In the genomic region with DNA sequence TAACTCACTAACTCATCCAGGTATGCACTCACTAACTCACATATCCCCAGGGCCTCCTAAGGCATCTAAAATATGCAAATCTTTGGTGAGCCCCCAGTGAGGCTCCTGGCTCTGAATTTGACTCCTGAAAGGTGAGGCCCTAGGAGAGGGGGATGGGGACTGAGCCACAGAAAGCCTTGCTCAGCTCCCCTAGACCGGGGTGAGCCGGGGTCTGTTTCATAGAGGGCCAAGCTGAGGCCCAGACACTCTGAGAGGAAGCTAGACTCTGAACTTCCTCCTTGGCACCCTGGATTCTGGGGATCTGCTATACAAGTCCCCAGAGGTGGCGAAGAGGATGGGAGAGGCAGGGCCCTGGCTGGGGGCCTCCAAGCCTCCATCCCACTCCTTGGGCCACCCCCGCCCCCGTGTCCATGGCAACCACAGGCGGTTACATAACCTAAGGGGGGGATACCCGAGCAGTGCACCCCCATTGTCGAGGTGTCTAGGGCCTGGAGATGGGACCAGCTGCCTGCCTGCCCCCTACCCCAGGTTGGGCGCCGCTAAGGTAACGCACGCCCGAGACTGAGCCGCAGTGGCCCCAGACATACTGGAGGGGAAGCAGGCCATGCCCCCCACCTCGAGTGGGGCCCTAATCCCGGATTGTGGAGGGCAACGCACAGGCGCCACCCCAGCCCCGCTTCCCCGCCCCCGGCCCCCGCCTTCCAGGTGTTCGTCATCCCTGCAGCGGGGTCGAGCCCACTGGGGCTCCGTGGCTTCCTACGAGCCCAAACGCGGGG, we compare ENCODE assay signal across 8 cellular contexts. TPM values are rescaled to one million over a fixed set of nuclear protein-coding genes. Genes with fewer than 3 reads are reported as not detected.
DNase-seq lines count a peak whose midpoint lies in the region; ATAC-seq and TF ChIP-seq lines count a peak whose summit lies in the region.

No MANE protein-coding gene starts in this region.

- DNase-seq in CD1c-positive myeloid dendritic cell (ENCODE audit: extremely low spot score) = peak; percentile 67
- DNase-seq in Kasumi-1 (lab: John Stamatoyannopoulos, UW) = peak; percentile 76 to 81
- peak in 3 of 7 donors; percentile 33 to 78 (median 53) for DNase-seq in adrenal gland
- peak; percentile 21 for DNase-seq in kidney tubule cell (ENCODE audit: low spot score)
- DNase-seq in globus pallidus (ENCODE audit: low spot score) = no peak

- ATAC-seq in GM19452 (IDR thresholded peaks at IDR 0.05; ENCODE audit: unreplicated experiment) = no peak
- ATAC-seq in GM21360 (IDR thresholded peaks at IDR 0.05; ENCODE audit: unreplicated experiment) = no peak

- H3K27me3 ChIP-seq in adrenal gland = no peaks in the 10 kb centered on the region

- no peaks in the 10 kb centered on the region for H3K9me3 ChIP-seq in adrenal gland (replicated peaks in 1 of 3)

- H3K27ac ChIP-seq in adrenal gland = peak overlapping the region in 4 of 5 donors; percentile 64 to 95 (median 85)
- peak overlapping the region; percentile 1 for H3K27ac ChIP-seq in temporal lobe (ENCODE audit: low read depth, low read length)

- peaks cover 33 to 47% of the 10 kb centered on the region in 2 donors for H3K4me1 ChIP-seq in adrenal gland (replicated peaks in 1 of 2)

- peak overlapping the region; percentile 35 to 90 (median 70) for H3K4me3 ChIP-seq in adrenal gland

- no peak for TF ChIP-seq POLR2A in adrenal gland (IDR thresholded peaks at IDR 0.05)

- WGBS in adrenal gland, 4 donors = 9 to 14% (median 12%) methylated on average over 20 to 29 of the region's 29 CpGs; no CpG with 5 or more reads in 1 of the 4 donors

- no peaks in the 10 kb centered on the region for H3K36me3 ChIP-seq in adrenal gland (replicated peaks in 1 of 2)

- intact Hi-C loops in adrenal gland (cut with DNase I) = loop anchor here in 1 of 2 donors (10.0 kb wide), 1 partner anchor 82 kb away; no protein-coding TSS in a partner anchor

- TF ChIP-seq CTCF in adrenal gland (IDR thresholded peaks at IDR 0.05) = no peak

RNA-seq across cellular contexts. Expression of a gene that starts 0.6 kb away (rescaled TPM):
- 10 to 100 TPM; 24.7 to 60.0 (median 42.1) TPM for total RNA-seq in adrenal gland
- 10 to 100 TPM in 2 of 3 donors, 1 to 10 TPM in 1; 2.3 to 33.1 (median 32.0) TPM for polyA plus RNA-seq in adrenal gland
- total RNA-seq in temporal lobe = 18.7 TPM

RNA-seq across cellular contexts. Expression of a gene that starts 3.1 kb away (rescaled TPM):
- total RNA-seq in adrenal gland (100 to 1,000 TPM; 126 to 358 (median 170) TPM), temporal lobe (13.3 TPM)
- 100 to 1,000 TPM; 101 to 144 (median 121) TPM for polyA plus RNA-seq in adrenal gland

RNA-seq across cellular contexts. Expression of a gene that starts 6.8 kb away (rescaled TPM):
- total RNA-seq in adrenal gland = 10 to 100 TPM in 7 of 8 donors, 1 to 10 TPM in 1; 6.8 to 54.9 (median 38.7) TPM
- polyA plus RNA-seq in adrenal gland = 10 to 100 TPM; 40.3 to 71.4 (median 50.4) TPM
- total RNA-seq in temporal lobe = 11.8 TPM

RNA-seq across cellular contexts. Expression of a gene that starts 20.9 kb away (rescaled TPM):
- total RNA-seq in adrenal gland (1 to 10 TPM in 1 of 8 donors, under 1 TPM in 7; 0.25 to 1.8 (median 0.38) TPM), temporal lobe (0.74 TPM)
- 1 to 10 TPM in 1 of 3 donors, under 1 TPM in 2; 0.11 to 1.7 (median 0.64) TPM for polyA plus RNA-seq in adrenal gland

RNA-seq across cellular contexts. Expression of a gene that starts 32.1 kb away (rescaled TPM):
- total RNA-seq in adrenal gland (10 to 100 TPM; 18.4 to 78.0 (median 27.9) TPM), temporal lobe (30.7 TPM)
- 10 to 100 TPM in 2 of 3 donors, 1 to 10 TPM in 1; 4.4 to 70.7 (median 33.0) TPM for polyA plus RNA-seq in adrenal gland
